ENCODE assay signal across 14 cellular contexts in genomic region chr1:185934476-185935189, GRCh38.
DNase-seq lines count a peak whose midpoint lies in the region; ATAC-seq and TF ChIP-seq lines count a peak whose summit lies in the region.
"Had no signal": no experiment of that assay in that cellular context is flagged by ENCODE, and none has a peak within 500 bp of the region (broad histone marks: within the 10 kb centered on the region; RNA-seq: fewer than 3 reads in every experiment).

No MANE protein-coding gene starts in this region.

- peaks cover 9% of the 10 kb centered on the region for H3K27me3 Mint-ChIP-seq in stimulated activated naive CD8-positive, alpha-beta T cell treated with anti-CD3 and anti-CD28 coated beads, Interleukin-15, amount 100 ng/mL, for 72 hours
- H3K27me3 Mint-ChIP-seq in endothelial cell (ENCODE audit: unreplicated experiment), result no peaks in the 10 kb centered on the region

- H2AFZ ChIP-seq in GM23248, result peak overlapping the region; percentile 52
- no peak overlapping the region for H2AFZ ChIP-seq in fibroblast of lung (ENCODE audit: low read length)

- H3K27me3 ChIP-seq in GM23248 (replicated peaks; ENCODE audit: insufficient read depth) (no peaks in the 10 kb centered on the region), fibroblast of lung (ENCODE audit: control insufficient read depth, insufficient read depth, low read length) (no peaks in the 10 kb centered on the region), dorsolateral prefrontal cortex (peaks cover 0 to 2% (median 0%) of the 10 kb centered on the region in 45 donors), esophagus squamous epithelium (no peaks in the 10 kb centered on the region)
- H3K27me3 ChIP-seq: foreskin keratinocyte had no signal

- 53 to 59% methylated on average over 5 of the region's 5 CpGs for WGBS in GM23248 (ENCODE audit: low coverage in 1 of 2, low lambda C conversion rate in 2 of 2, missing lambda C conversion rate in 2 of 2), 2 experiments
- 70 to 78% methylated on average over 5 of the region's 5 CpGs for WGBS in esophagus squamous epithelium, 2 donors

- DNase-seq in GM23248, result peak; percentile 82
- DNase-seq in RPMI8226, result peak; percentile 77
- peak; percentile 51 to 56 for DNase-seq in fibroblast of lung (ENCODE audit: low read depth in 2 of 2)
- peak; percentile 95 for DNase-seq in renal cortical epithelial cell (ENCODE audit: low read depth)
- no peak for DNase-seq in dorsolateral prefrontal cortex
- DNase-seq in stimulated activated naive CD8-positive, alpha-beta T cell treated with anti-CD3 and anti-CD28 coated beads, Interleukin-15, amount 100 ng/mL, for 72 hours, result no peak
- no peak for DNase-seq in esophagus squamous epithelium (lab: John Stamatoyannopoulos, UW)
- no peak for DNase-seq in endothelial cell (ENCODE audit: low spot score)
- DNase-seq: activated naive CD4-positive, alpha-beta T cell treated with anti-CD3 and anti-CD28 coated beads for 36 hours; foreskin keratinocyte; NCI-H1092; small intestine had no signal

- no peaks in the 10 kb centered on the region for H3K9me3 ChIP-seq in GM23248 (ENCODE audit: low read depth)
- no peaks in the 10 kb centered on the region for H3K9me3 ChIP-seq in fibroblast of lung (ENCODE audit: control insufficient read depth, insufficient read depth, low read depth, low read length)
- no peaks in the 10 kb centered on the region for H3K9me3 ChIP-seq in esophagus squamous epithelium

- no peaks in the 10 kb centered on the region for H3K79me2 ChIP-seq in GM23248 (ENCODE audit: insufficient read depth)
- H3K79me2 ChIP-seq in fibroblast of lung (ENCODE audit: control insufficient read depth, insufficient read depth, low read length), result no peaks in the 10 kb centered on the region

- no peaks in the 10 kb centered on the region for H3K4me1 Mint-ChIP-seq in stimulated activated naive CD8-positive, alpha-beta T cell treated with anti-CD3 and anti-CD28 coated beads, Interleukin-15, amount 100 ng/mL, for 72 hours
- H3K4me1 Mint-ChIP-seq in endothelial cell (ENCODE audit: unreplicated experiment), result peaks cover 13% of the 10 kb centered on the region

- no peak for TF ChIP-seq CTCF in fibroblast of lung (conservative IDR thresholded peaks at IDR 0.05 in 1 of 2, IDR thresholded peaks at IDR 0.05 in 1 of 2; ENCODE audit: low read depth in 1 of 2, low read length in 2 of 2)
- TF ChIP-seq CTCF in dorsolateral prefrontal cortex (IDR thresholded peaks at IDR 0.05 in 54 of 56, conservative IDR thresholded peaks at IDR 0.05 in 2 of 56; ENCODE audit: low read depth in 1 of 56, partially characterized antibody in 56 of 56), result no peak
- no peak for TF ChIP-seq CTCF in esophagus squamous epithelium (IDR thresholded peaks at IDR 0.05)
- TF ChIP-seq CTCF in endothelial cell (IDR thresholded peaks at IDR 0.05; ENCODE audit: unreplicated experiment), result no peak

- no peak for ATAC-seq in stimulated activated naive CD8-positive, alpha-beta T cell treated with anti-CD3 and anti-CD28 coated beads, Interleukin-15, amount 100 ng/mL, for 72 hours
- ATAC-seq: foreskin keratinocyte had no signal

- no peaks in the 10 kb centered on the region for H3K9me2 ChIP-seq in GM23248 (ENCODE audit: insufficient read depth)

- H3K9ac ChIP-seq in GM23248 (0 out of 2 replicates have a peak overlapping the region, but pooled peaks have one; percentile 6), fibroblast of lung (ENCODE audit: insufficient read depth, low read length) (no peak overlapping the region)

- no peak overlapping the region for H3K4me3 Mint-ChIP-seq in stimulated activated naive CD8-positive, alpha-beta T cell treated with anti-CD3 and anti-CD28 coated beads, Interleukin-15, amount 100 ng/mL, for 72 hours
- no peak overlapping the region for H3K4me3 Mint-ChIP-seq in endothelial cell (ENCODE audit: unreplicated experiment)
- H3K4me3 Mint-ChIP-seq: activated naive CD4-positive, alpha-beta T cell treated with anti-CD3 and anti-CD28 coated beads for 36 hours; neural crest cell had no signal

- no peak overlapping the region for H3K27ac Mint-ChIP-seq in stimulated activated naive CD8-positive, alpha-beta T cell treated with anti-CD3 and anti-CD28 coated beads, Interleukin-15, amount 100 ng/mL, for 72 hours
- no peak overlapping the region for H3K27ac Mint-ChIP-seq in endothelial cell (ENCODE audit: unreplicated experiment)
- H3K27ac Mint-ChIP-seq: activated naive CD4-positive, alpha-beta T cell treated with anti-CD3 and anti-CD28 coated beads for 36 hours had no signal

- in situ Hi-C loops in GM23248 (cut with MboI), result no loop called here

- no peaks in the 10 kb centered on the region for H4K20me1 ChIP-seq in GM23248 (ENCODE audit: insufficient read depth)
- no peaks in the 10 kb centered on the region for H4K20me1 ChIP-seq in fibroblast of lung (ENCODE audit: control insufficient read depth, extremely low read depth, insufficient read depth, low read length)

- H3K36me3 Mint-ChIP-seq in endothelial cell (ENCODE audit: low read depth, unreplicated experiment), result no peaks in the 10 kb centered on the region

- H3K4me3 ChIP-seq in GM23248 (0 out of 2 replicates have a peak overlapping the region, but pooled peaks have one; percentile 21), fibroblast of lung (replicated peaks in 1 of 4; ENCODE audit: control extremely low read depth in 1 of 4, insufficient read depth in 1 of 4, low read depth in 3 of 4, low read length in 4 of 4) (no peak overlapping the region), dorsolateral prefrontal cortex (no peak overlapping the region), esophagus squamous epithelium (no peak overlapping the region)

- TF ChIP-seq POLR2A in esophagus squamous epithelium (IDR thresholded peaks at IDR 0.05), result no peak

- intact Hi-C loops in dorsolateral prefrontal cortex (cut with DNase I), result no loop called here
- intact Hi-C loops in esophagus squamous epithelium (cut with DNase I), result no loop called here

- no peaks in the 10 kb centered on the region for H3K36me3 ChIP-seq in GM23248 (ENCODE audit: low read depth)
- H3K36me3 ChIP-seq in fibroblast of lung (ENCODE audit: control insufficient read depth, insufficient read depth, low read length), result no peaks in the 10 kb centered on the region
- H3K36me3 ChIP-seq in esophagus squamous epithelium, result no peaks in the 10 kb centered on the region

- H3K4me1 ChIP-seq in GM23248 (ENCODE audit: insufficient read depth), result peaks cover 6% of the 10 kb centered on the region; the same call in 1 of the 2 replicates
- no peaks in the 10 kb centered on the region for H3K4me1 ChIP-seq in fibroblast of lung (ENCODE audit: control insufficient read depth, extremely low read depth, insufficient read depth, low read length)
- no peaks in the 10 kb centered on the region for H3K4me1 ChIP-seq in esophagus squamous epithelium
- H3K4me1 ChIP-seq: foreskin keratinocyte had no signal

- H3K27ac ChIP-seq in GM23248, result peak overlapping the region; percentile 42
- no peak overlapping the region for H3K27ac ChIP-seq in fibroblast of lung (ENCODE audit: insufficient read depth, low read length)
- H3K27ac ChIP-seq in dorsolateral prefrontal cortex, result no peak overlapping the region
- no peak overlapping the region for H3K27ac ChIP-seq in esophagus squamous epithelium
- H3K27ac ChIP-seq: foreskin keratinocyte, RWPE1 had no signal

- H3K9me3 Mint-ChIP-seq in stimulated activated naive CD8-positive, alpha-beta T cell treated with anti-CD3 and anti-CD28 coated beads, Interleukin-15, amount 100 ng/mL, for 72 hours, result no peaks in the 10 kb centered on the region
- H3K9me3 Mint-ChIP-seq in endothelial cell (ENCODE audit: unreplicated experiment), result no peaks in the 10 kb centered on the region
- H3K9me3 Mint-ChIP-seq: activated naive CD4-positive, alpha-beta T cell treated with anti-CD3 and anti-CD28 coated beads for 36 hours; neural crest cell had no signal

- H3K4me2 ChIP-seq in GM23248 (ENCODE audit: unreplicated experiment) (peak overlapping the region; percentile 39), fibroblast of lung (ENCODE audit: extremely low read depth, insufficient read depth, low read length) (no peak overlapping the region)

- H3F3A ChIP-seq in GM23248 (ENCODE audit: insufficient read depth), result peaks cover 11% of the 10 kb centered on the region

Comparison
In these comparisons a context has a peak if more than half of its experiments do, and no peak if none do; other contexts are left out.
1. DNase-seq: peak in GM23248 (single experiment), RPMI8226 (single experiment), fibroblast of lung (2 of 2) and renal cortical epithelial cell (single experiment); none in dorsolateral prefrontal cortex (0 of 10), stimulated activated naive CD8-positive, alpha-beta T cell treated with anti-CD3 and anti-CD28 coated beads, Interleukin-15, amount 100 ng/mL, for 72 hours (0 of 2), esophagus squamous epithelium (single experiment) and endothelial cell (single experiment).